In the genomic region with DNA sequence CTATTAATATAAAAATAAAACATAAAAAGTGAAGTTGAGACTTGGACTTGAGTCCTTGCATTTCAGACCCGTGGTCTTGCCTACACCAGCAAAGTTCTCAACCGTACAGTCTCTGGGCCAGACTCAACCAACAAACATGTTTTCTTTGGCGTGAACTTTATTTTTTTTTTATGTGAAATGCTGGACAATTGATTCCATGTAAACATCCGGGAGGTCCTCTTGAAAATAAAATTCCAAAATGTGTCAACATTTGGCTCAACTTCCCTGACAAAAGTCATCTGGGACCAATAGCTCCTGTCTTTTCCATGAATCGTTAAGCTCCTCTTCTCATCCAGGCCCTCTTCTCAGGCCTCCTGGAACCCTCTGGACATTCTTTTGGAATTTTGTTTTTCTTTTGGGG, we compare ENCODE assay signal across 18 cellular contexts. TPM values are rescaled to one million over a fixed set of nuclear protein-coding genes. Genes with fewer than 3 reads are reported as not detected.
DNase-seq lines count a peak whose midpoint lies in the region; ATAC-seq and TF ChIP-seq lines count a peak whose summit lies in the region.
"Had no signal": no experiment of that assay in that cellular context is flagged by ENCODE, and none has a peak within 500 bp of the region (broad histone marks: within the 10 kb centered on the region; RNA-seq: fewer than 3 reads in every experiment).

No MANE protein-coding gene starts in this region.

- H3F3A ChIP-seq in PC-9 (ENCODE audit: insufficient read depth, low read depth), result peaks cover 26% of the 10 kb centered on the region

- H3K27ac ChIP-seq in esophagus muscularis mucosa (replicated peaks in 1 of 4), result peak overlapping the region; percentile 39 to 78 (median 62)
- peak overlapping the region; percentile 49 to 72 (median 55) for H3K27ac ChIP-seq in sigmoid colon
- no peak overlapping the region for H3K27ac ChIP-seq in PC-9
- H3K27ac ChIP-seq: HL-60 had no signal

- 58% methylated on average over 5 of the region's 5 CpGs for WGBS in esophagus muscularis mucosa
- 77% methylated on average over 5 of the region's 5 CpGs for WGBS in sigmoid colon, 2 donors

- H3K36me3 ChIP-seq in esophagus muscularis mucosa (peaks cover 0 to 25% (median 18%) of the 10 kb centered on the region in 4 donors), sigmoid colon (peaks cover 0 to 17% (median 4%) of the 10 kb centered on the region in 4 donors), PC-9 (ENCODE audit: low read depth) (peaks cover 8% of the 10 kb centered on the region)

- TF ChIP-seq CTCF in AG10803 (conservative IDR thresholded peaks at IDR 0.05; ENCODE audit: low read length) (no peak), esophagus muscularis mucosa (IDR thresholded peaks at IDR 0.05) (no peak), sigmoid colon (IDR thresholded peaks at IDR 0.05) (no peak), PC-9 (conservative IDR thresholded peaks at IDR 0.05) (no peak)

- H3K4me1 ChIP-seq in esophagus muscularis mucosa, result peaks cover 18 to 41% (median 36%) of the 10 kb centered on the region in 4 donors
- H3K4me1 ChIP-seq in sigmoid colon, result peaks cover 0 to 30% (median 14%) of the 10 kb centered on the region in 4 donors
- peaks cover 7% of the 10 kb centered on the region for H3K4me1 ChIP-seq in PC-9 (replicated peaks; ENCODE audit: insufficient read depth)

- no peak for TF ChIP-seq POLR2A in esophagus muscularis mucosa (IDR thresholded peaks at IDR 0.05; ENCODE audit: low read depth)
- TF ChIP-seq POLR2A in sigmoid colon (IDR thresholded peaks at IDR 0.05), result no peak

- intact Hi-C loops in esophagus muscularis mucosa (cut with DNase I), result no loop called here
- intact Hi-C loops in sigmoid colon (cut with DNase I), result loop anchor here (10.0 kb wide), 2 partner anchors 371 to 569 kb away; a partner anchor contains a TSS
- intact Hi-C loops in PC-9 (cut with micrococcal nuclease; ENCODE audit: unreplicated experiment), result no loop called here

- TF ChIP-seq EP300 in esophagus muscularis mucosa (IDR thresholded peaks at IDR 0.05) (no peak), sigmoid colon (IDR thresholded peaks at IDR 0.05) (no peak)

- H3K4me2 ChIP-seq in PC-9, result no peak overlapping the region
- H3K4me2 ChIP-seq: GM23338 had no signal

- H3K9me2 ChIP-seq in PC-9 (ENCODE audit: insufficient read depth), result no peaks in the 10 kb centered on the region

- no peak overlapping the region for H3K4me3 ChIP-seq in AG10803 (ENCODE audit: low read length)
- H3K4me3 ChIP-seq in esophagus muscularis mucosa, result no peak overlapping the region
- no peak overlapping the region for H3K4me3 ChIP-seq in sigmoid colon
- H3K4me3 ChIP-seq in PC-9, result no peak overlapping the region
- H3K4me3 ChIP-seq: GM23338 had no signal

- CTCF ChIA-PET in PC-9 (lab: Charles Lee), result no interaction called here

- no peak overlapping the region for H2AFZ ChIP-seq in PC-9
- H2AFZ ChIP-seq: GM23338 had no signal

- H3K79me2 ChIP-seq in PC-9 (ENCODE audit: low read depth), result peaks cover 34% of the 10 kb centered on the region

- DNase-seq in AG10803 (ENCODE audit: low read depth) (peak; percentile 84), GM04504 (ENCODE audit: low read depth) (peak; percentile 57), esophagus muscularis mucosa (ENCODE audit: extremely low spot score) (no peak), sigmoid colon (no peak), PC-9 (no peak), GM03348 (ENCODE audit: low spot score) (no peak)
- DNase-seq: activated gamma-delta T cell treated with Interleukin-2 at 50 U/mL for 16 hours; CD8-positive, alpha-beta T cell; cerebellar nuclear complex; Karpas-422; NCI-H524 treated with DMSO at 0.1 percent for 48 hours; PC-3; stimulated activated naive CD8-positive, alpha-beta T cell treated with anti-CD3 and anti-CD28 coated beads, Interleukin-15, Interleukin-2, amounts not matched to agents 100 U/mL and 50 U/mL, for 24 hours had no signal

- no peak for ATAC-seq in HG03097 (IDR thresholded peaks at IDR 0.05; ENCODE audit: low FRiP score, unreplicated experiment)
- ATAC-seq in GM21381 (IDR thresholded peaks at IDR 0.05; ENCODE audit: unreplicated experiment), result no peak
- ATAC-seq: CD8-positive, alpha-beta T cell; esophagus mucosa; GM23338; PC-3; stimulated activated naive CD8-positive, alpha-beta T cell treated with anti-CD3 and anti-CD28 coated beads, Interleukin-15, Interleukin-2, amounts not matched to agents 100 U/mL and 50 U/mL, for 24 hours had no signal

- POLR2A ChIA-PET in PC-9 (lab: Charles Lee; ENCODE audit: unreplicated experiment), result interaction anchor here (0.6 kb wide), 1 partner anchor 40 kb away, joined by 3 read pairs; a partner anchor contains a TSS

- H3K27me3 ChIP-seq in esophagus muscularis mucosa (no peaks in the 10 kb centered on the region), sigmoid colon (no peaks in the 10 kb centered on the region), PC-9 (ENCODE audit: insufficient read depth, low read depth) (no peaks in the 10 kb centered on the region)

- no TSS peak for BruUV-seq in PC-9 (replicated peaks; lab: Mats Ljungman, UMichigan)

- H3K9me3 ChIP-seq in esophagus muscularis mucosa (no peaks in the 10 kb centered on the region), sigmoid colon (no peaks in the 10 kb centered on the region), PC-9 (ENCODE audit: insufficient read depth, low read depth) (no peaks in the 10 kb centered on the region)

- H4K20me1 ChIP-seq in PC-9 (ENCODE audit: insufficient read depth), result no peaks in the 10 kb centered on the region

RNA-seq across cellular contexts. Expression of a gene that starts 2.7 kb away (rescaled TPM):
- 10 to 100 TPM; 22.1 to 29.1 (median 26.2) TPM for total RNA-seq in esophagus muscularis mucosa
- total RNA-seq in sigmoid colon, result 10 to 100 TPM; 14.1 to 25.3 (median 18.1) TPM
- polyA plus RNA-seq in sigmoid colon, result 10 to 100 TPM; 14.3 to 44.2 (median 18.0) TPM
- 40.9 and 66.8 TPM in 2 replicates for total RNA-seq in PC-9 (2021)
- total RNA-seq: PC-3 had no signal

RNA-seq across cellular contexts. Expression of a gene that starts 4.1 kb away (rescaled TPM):
- total RNA-seq in esophagus muscularis mucosa (10 to 100 TPM; 73.6 to 84.0 (median 78.4) TPM), sigmoid colon (10 to 100 TPM; 62.9 to 99.6 (median 81.4) TPM), PC-9 (2021) (156 and 184 TPM in 2 replicates)
- polyA plus RNA-seq in sigmoid colon, result 100 to 1,000 TPM in 1 of 3 donors, 10 to 100 TPM in 2; 63.6 to 105 (median 65.5) TPM

RNA-seq across cellular contexts. Expression of a gene that starts 14.4 kb away (rescaled TPM):
- total RNA-seq in esophagus muscularis mucosa (1 to 10 TPM in 2 of 4 donors, under 1 TPM in 2; 0.83 to 5.2 (median 1.3) TPM), sigmoid colon (1 to 10 TPM in 1 of 4 donors, under 1 TPM in 2, not detected in 1; 0.28 to 1.4 (median 0.82) TPM), PC-9 (2021) (0.68 and 0.70 TPM in 2 replicates)
- polyA plus RNA-seq in sigmoid colon, result 1 to 10 TPM in 1 of 3 donors, under 1 TPM in 2; 0.23 to 1.8 (median 0.41) TPM
- total RNA-seq: esophagus mucosa had no signal

RNA-seq across cellular contexts. Expression of a gene that starts 18.3 kb away (rescaled TPM):
- total RNA-seq in esophagus muscularis mucosa (10 to 100 TPM in 2 of 4 donors, 1 to 10 TPM in 2; 5.5 to 11.5 (median 10.4) TPM), sigmoid colon (10 to 100 TPM in 1 of 4 donors, 1 to 10 TPM in 3; 4.6 to 11.1 (median 6.1) TPM), PC-9 (2021) (5.1 and 5.3 TPM in 2 replicates)
- 10 to 100 TPM in 2 of 3 donors, 1 to 10 TPM in 1; 2.1 to 18.6 (median 14.9) TPM for polyA plus RNA-seq in sigmoid colon

RNA-seq across cellular contexts. Expression of a gene that starts 30.5 kb away (rescaled TPM):
- total RNA-seq in esophagus muscularis mucosa (not detected), sigmoid colon (not detected), PC-9 (2021) (not detected in 2 replicates)
- polyA plus RNA-seq in sigmoid colon, result not detected
- total RNA-seq: CD8-positive, alpha-beta T cell; esophagus mucosa; GM23338; PC-3 had no signal

Comparison
In these comparisons a context has a peak if more than half of its experiments do, and no peak if none do; other contexts are left out.
1. DNase-seq: peak in AG10803 (single experiment) and GM04504 (single experiment); none in esophagus muscularis mucosa (single experiment), sigmoid colon (single experiment), PC-9 (0 of 2) and GM03348 (single experiment).